In the genomic region with DNA sequence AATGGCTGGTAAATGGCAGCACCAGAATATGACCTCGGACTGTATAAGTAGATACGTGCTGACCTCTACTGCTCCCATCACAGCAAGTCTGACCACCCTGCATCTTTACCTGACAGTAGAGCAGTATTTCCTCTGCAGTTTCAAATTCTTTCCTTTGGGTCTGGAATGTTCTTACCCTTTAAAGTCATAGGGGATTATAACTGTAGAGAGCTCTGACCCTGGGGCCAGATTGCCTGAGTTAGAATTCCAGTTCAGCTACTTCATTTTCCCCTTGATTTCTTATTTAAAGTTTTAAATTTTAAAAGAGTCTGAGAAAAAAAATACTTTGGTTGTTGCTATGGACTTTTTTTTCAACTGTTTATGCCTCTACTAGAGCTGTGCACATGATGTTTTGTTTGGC, we compare ENCODE assay signal across 19 cellular contexts.
"Had no signal": no experiment of that assay in that cellular context is flagged by ENCODE, and none has a peak within 500 bp of the region (broad histone marks: within the 10 kb centered on the region; RNA-seq: fewer than 3 reads in every experiment).

No MANE protein-coding gene starts in this region.

- ATAC-seq: heart right ventricle; naive thymus-derived CD4-positive, alpha-beta T cell had no signal

- H3K27me3 ChIP-seq: dorsolateral prefrontal cortex, heart right ventricle, neutrophil, ovary, right atrium auricular region, sigmoid colon, stomach, upper lobe of left lung, vagina had no signal

- H3K4me3 ChIP-seq: dorsolateral prefrontal cortex, heart right ventricle, ovary, right atrium auricular region, sigmoid colon, skin epidermis, stomach, upper lobe of left lung, vagina had no signal

- DNase-seq: cortex of kidney; dorsolateral prefrontal cortex; effector CD8-positive, alpha-beta T cell; heart right ventricle; hypothalamus; kidney glomerular epithelial cell; naive thymus-derived CD4-positive, alpha-beta T cell; ovary; sigmoid colon; stimulated activated CD4-positive, alpha-beta T cell treated with anti-CD3 and anti-CD28 coated beads, Interleukin-2, amount 100 ng/mL, for 24 hours; stimulated activated CD4-positive, alpha-beta T cell treated with anti-CD3 and anti-CD28 coated beads, Interleukin-4, amount 100 ng/mL, for 4 hours; stimulated activated naive CD4-positive, alpha-beta T cell; stomach; substantia nigra; upper lobe of left lung had no signal

- H3K9me3 ChIP-seq: heart right ventricle, neutrophil, ovary, right atrium auricular region, sigmoid colon, stomach, upper lobe of left lung, vagina had no signal

- H3K36me3 ChIP-seq: heart right ventricle, neutrophil, ovary, right atrium auricular region, sigmoid colon, stomach, upper lobe of left lung, vagina had no signal

- H3K27ac ChIP-seq: dorsolateral prefrontal cortex, heart right ventricle, neutrophil, ovary, right atrium auricular region, sigmoid colon, skin epidermis, stomach, upper lobe of left lung, vagina had no signal
